In the genomic region with DNA sequence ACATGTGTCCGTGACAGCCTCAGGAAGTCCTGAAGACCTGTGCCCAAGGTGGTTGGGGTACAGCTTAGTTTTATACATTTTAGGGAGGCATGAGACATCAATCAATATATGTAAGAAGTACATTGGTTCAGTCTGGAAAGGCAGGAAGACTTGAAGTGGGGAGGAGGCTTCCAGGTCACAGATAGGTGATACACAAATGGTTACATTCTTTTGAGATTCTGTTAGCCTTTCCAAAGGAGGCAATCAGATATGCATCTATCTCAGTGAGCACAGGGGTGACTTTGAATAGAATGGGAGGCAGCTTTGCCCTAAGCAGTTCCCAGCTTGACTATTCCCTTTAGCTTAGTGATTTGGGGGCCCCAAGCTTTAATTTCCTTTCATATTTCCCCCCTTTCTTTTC, we compare ENCODE assay signal across 6 cellular contexts. TPM values are rescaled to one million over a fixed set of nuclear protein-coding genes. Genes with fewer than 3 reads are reported as not detected.
"Had no signal": no experiment of that assay in that cellular context is flagged by ENCODE, and none has a peak within 500 bp of the region (broad histone marks: within the 10 kb centered on the region; RNA-seq: fewer than 3 reads in every experiment).

No MANE protein-coding gene starts in this region.

RNA-seq across cellular contexts. Expression of a gene that starts 38.6 kb away (rescaled TPM):
- total RNA-seq: M059J, PC-3, Peyer's patch, Right ventricle myocardium inferior, SJCRH30, SK-MEL-5 had no signal
